Comparison of ENCODE assay signal across 8 cellular contexts in the genomic region with DNA sequence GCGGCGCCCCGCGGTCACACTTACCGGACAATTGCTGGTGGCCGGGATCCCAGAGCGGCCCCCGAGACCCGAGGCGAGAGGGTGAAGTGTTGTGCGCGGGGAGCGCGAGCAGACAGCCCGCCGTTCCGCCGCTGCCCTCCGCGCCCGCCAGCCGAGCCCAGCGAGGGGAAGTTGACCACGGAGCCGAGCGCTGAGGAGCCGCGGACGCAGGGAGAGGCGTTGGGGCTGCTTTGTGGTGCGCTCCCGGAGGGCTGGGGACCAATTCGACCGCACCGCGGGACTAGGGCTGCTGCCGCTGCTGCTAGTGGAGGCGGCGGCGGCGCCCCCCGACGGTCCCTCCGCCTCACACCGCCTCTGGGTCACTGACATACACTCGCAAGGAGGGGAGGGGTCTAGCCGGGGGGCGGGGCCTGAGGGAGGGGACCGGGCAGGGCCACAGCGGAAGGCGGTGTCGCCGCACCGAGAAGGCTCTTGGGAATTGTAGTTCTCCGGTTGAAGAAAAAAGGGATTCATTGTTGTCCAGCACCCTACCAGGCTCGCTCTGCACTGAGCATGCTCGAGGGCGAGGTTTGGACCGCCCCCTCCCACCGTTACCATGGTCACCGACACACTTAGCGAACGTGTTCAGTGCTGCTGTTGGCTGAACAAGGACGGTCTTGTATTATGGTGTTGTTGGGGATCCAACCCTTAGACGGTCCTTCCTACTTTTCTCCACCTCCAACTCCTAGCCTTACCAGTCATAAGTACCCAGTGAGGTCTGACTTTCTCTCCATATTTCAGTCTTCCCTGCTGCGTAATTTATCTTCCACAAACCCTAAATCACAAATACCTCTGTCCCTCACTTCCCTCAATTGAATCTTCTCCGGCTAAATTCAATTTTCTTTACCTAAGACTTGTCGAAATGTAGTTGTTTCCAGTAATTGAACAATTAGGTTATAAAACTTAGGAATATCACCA. TPM values are rescaled to one million over a fixed set of nuclear protein-coding genes. Genes with fewer than 3 reads are reported as not detected.
DNase-seq lines count a peak whose midpoint lies in the region; ATAC-seq and TF ChIP-seq lines count a peak whose summit lies in the region.

A gene with protein sequence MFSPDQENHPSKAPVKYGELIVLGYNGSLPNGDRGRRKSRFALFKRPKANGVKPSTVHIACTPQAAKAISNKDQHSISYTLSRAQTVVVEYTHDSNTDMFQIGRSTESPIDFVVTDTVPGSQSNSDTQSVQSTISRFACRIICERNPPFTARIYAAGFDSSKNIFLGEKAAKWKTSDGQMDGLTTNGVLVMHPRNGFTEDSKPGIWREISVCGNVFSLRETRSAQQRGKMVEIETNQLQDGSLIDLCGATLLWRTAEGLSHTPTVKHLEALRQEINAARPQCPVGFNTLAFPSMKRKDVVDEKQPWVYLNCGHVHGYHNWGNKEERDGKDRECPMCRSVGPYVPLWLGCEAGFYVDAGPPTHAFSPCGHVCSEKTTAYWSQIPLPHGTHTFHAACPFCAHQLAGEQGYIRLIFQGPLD (minus strand): TSS at position 364 of the 957 bp plus-strand sequence. CDS start 36,110 bp downstream, outside the sequence.

- H3K14ac ChIP-seq in mesenchymal stem cell (ENCODE audit: low read length in 2 of 2), result peak within 1 kb of the TSS; percentile 36 to 99

- H2BK5ac ChIP-seq in mesenchymal stem cell (ENCODE audit: low read depth, low read length, poor library complexity, severe bottlenecking), result no peak within 1 kb of the TSS

- peak; percentile 99 for DNase-seq in Caco-2
- DNase-seq in HT1080 (ENCODE audit: low read depth), result peak; percentile 99
- DNase-seq in NOMO-1 (lab: John Stamatoyannopoulos, UW; ENCODE audit: unreplicated experiment in 2 of 2), result peak; percentile 86 to 89
- peak; percentile 90 to 91 (median 90) for DNase-seq in effector memory CD4-positive, alpha-beta T cell
- DNase-seq in mesenchymal stem cell, result peak; percentile 98
- DNase-seq in stimulated activated CD8-positive, alpha-beta memory T cell treated with anti-CD3 and anti-CD28 coated beads, Interleukin-12 subunit alpha, Interleukin-12 subunit beta, amount 100 ng/mL, for 4 hours (ENCODE audit: low read depth), result peak; percentile 80

- CTCF ChIA-PET in Caco-2 (lab: Charles Lee), result no interaction called here
- CTCF ChIA-PET in activated CD8-positive, alpha-beta memory T cell treated with anti-CD3 and anti-CD28 coated beads for 36 hours (lab: Charles Lee), result interaction anchor here (1.0 kb wide), 1 partner anchor 70 kb away, joined by 4 read pairs; no protein-coding TSS in a partner anchor

- H3K27me3 ChIP-seq in Caco-2 (replicated peaks; ENCODE audit: control insufficient read depth, insufficient read depth, low read length) (no peaks in the 10 kb centered on the region), mesenchymal stem cell (ENCODE audit: control insufficient read depth in 1 of 2, insufficient read depth in 1 of 2, low read length in 2 of 2) (no peaks in the 10 kb centered on the region)
- H3K27me3 ChIP-seq in effector memory CD4-positive, alpha-beta T cell (replicated peaks; ENCODE audit: control insufficient read depth, insufficient read depth, low read length, poor library complexity, severe bottlenecking), result no peaks in the 10 kb centered on the region

- H3K4ac ChIP-seq in mesenchymal stem cell (ENCODE audit: low read depth in 1 of 2, low read length in 2 of 2), result peak within 1 kb of the TSS; percentile 64 to 90

- ATAC-seq in GM21360 (IDR thresholded peaks at IDR 0.05; ENCODE audit: unreplicated experiment), result peak; percentile 79

- peak within 1 kb of the TSS; percentile 92 for H3K9ac ChIP-seq in mesenchymal stem cell (ENCODE audit: low read length)

- H3K4me1 ChIP-seq in Caco-2 (peaks cover 25% of the 10 kb centered on the region), mesenchymal stem cell (ENCODE audit: control insufficient read depth, insufficient read depth, low read depth, low read length) (no peaks in the 10 kb centered on the region)
- peaks cover 16% of the 10 kb centered on the region for H3K4me1 ChIP-seq in effector memory CD4-positive, alpha-beta T cell (ENCODE audit: control insufficient read depth, insufficient read depth, low read length, poor library complexity, severe bottlenecking)

- H3K9me3 Mint-ChIP-seq in Caco-2 (ENCODE audit: unreplicated experiment), result no peaks in the 10 kb centered on the region

- H4K8ac ChIP-seq in mesenchymal stem cell (ENCODE audit: low read length), result peak within 1 kb of the TSS; percentile 92

- H3K4me3 ChIP-seq in Caco-2 (ENCODE audit: low read depth, low read length) (peak within 1 kb of the TSS; percentile 100), mesenchymal stem cell (ENCODE audit: insufficient read depth in 1 of 2, low read depth in 1 of 2, low read length in 2 of 2) (peak within 1 kb of the TSS; percentile 83 to 100)
- H3K4me3 ChIP-seq in effector memory CD4-positive, alpha-beta T cell (ENCODE audit: insufficient read depth, low read depth, low read length, poor library complexity, severe bottlenecking), result peak within 1 kb of the TSS; percentile 94

- H3K4me3 Mint-ChIP-seq in Caco-2 (ENCODE audit: unreplicated experiment), result peak within 1 kb of the TSS; percentile 88

- H2AFZ ChIP-seq in mesenchymal stem cell (ENCODE audit: low read depth, low read length), result peak within 1 kb of the TSS; percentile 85

- WGBS in mesenchymal stem cell, result 8% methylated on average over 43 of the region's 68 CpGs

- H2AK5ac ChIP-seq in mesenchymal stem cell (ENCODE audit: low read length, severe bottlenecking), result peak within 1 kb of the TSS; percentile 31

- H2BK120ac ChIP-seq in mesenchymal stem cell (ENCODE audit: low read depth, low read length), result peak within 1 kb of the TSS; percentile 95

- peak within 1 kb of the TSS; percentile 84 for H3K4me2 ChIP-seq in mesenchymal stem cell (ENCODE audit: low read length, poor library complexity, severe bottlenecking)

- no peaks in the 10 kb centered on the region for H3K9me3 ChIP-seq in Caco-2
- no peaks in the 10 kb centered on the region for H3K9me3 ChIP-seq in effector memory CD4-positive, alpha-beta T cell (ENCODE audit: control insufficient read depth, low read length)
- no peaks in the 10 kb centered on the region for H3K9me3 ChIP-seq in mesenchymal stem cell (ENCODE audit: control insufficient read depth, low read length)

- H3K27ac Mint-ChIP-seq in Caco-2 (ENCODE audit: unreplicated experiment), result peak within 1 kb of the TSS; percentile 88

- peak within 1 kb of the TSS; percentile 100 for H2BK15ac ChIP-seq in mesenchymal stem cell (ENCODE audit: low read depth, poor library complexity, severe bottlenecking)

- peak within 1 kb of the TSS; percentile 94 for H3K27ac ChIP-seq in effector memory CD4-positive, alpha-beta T cell (ENCODE audit: insufficient read depth, low read length, poor library complexity, severe bottlenecking)
- peak within 1 kb of the TSS; percentile 27 for H3K27ac ChIP-seq in mesenchymal stem cell (ENCODE audit: low read length, poor library complexity, severe bottlenecking)

- intact Hi-C loops in Caco-2 (cut with micrococcal nuclease; ENCODE audit: unreplicated experiment), result loop anchor here (1.0 to 5.0 kb wide), 5 partner anchors 14 to 168 kb away; no protein-coding TSS in a partner anchor

- peak within 1 kb of the TSS in 1 of 2 experiments; percentile 81 for H2BK12ac ChIP-seq in mesenchymal stem cell (ENCODE audit: low read length in 2 of 2)

- no TSS peak for BruUV-seq in Caco-2 (replicated peaks; lab: Mats Ljungman, UMichigan)

- H3K4me1 Mint-ChIP-seq in Caco-2 (ENCODE audit: low read depth, unreplicated experiment), result peaks cover 14% of the 10 kb centered on the region

- TF ChIP-seq CTCF in Caco-2 (IDR thresholded peaks at IDR 0.05; ENCODE audit: insufficient read depth in 1 of 2, low read depth in 1 of 2, low read length in 1 of 2, severe bottlenecking in 1 of 2, unreplicated experiment in 1 of 2), result peak in 1 of 2 experiments; percentile 43

- H3K36me3 ChIP-seq in Caco-2 (ENCODE audit: control insufficient read depth, insufficient read depth, low read length) (no peaks in the 10 kb centered on the region), mesenchymal stem cell (ENCODE audit: control insufficient read depth in 1 of 2, insufficient read depth in 2 of 2, low read depth in 1 of 2, low read length in 2 of 2) (no peaks in the 10 kb centered on the region)
- H3K36me3 ChIP-seq in effector memory CD4-positive, alpha-beta T cell (ENCODE audit: control insufficient read depth, insufficient read depth, low read length), result no peaks in the 10 kb centered on the region

- H3K27me3 Mint-ChIP-seq in Caco-2 (ENCODE audit: insufficient read depth, unreplicated experiment), result no peaks in the 10 kb centered on the region

- H3K18ac ChIP-seq in mesenchymal stem cell (ENCODE audit: low read depth in 1 of 2, low read length in 2 of 2), result peak within 1 kb of the TSS; percentile 92 to 96

- no peaks in the 10 kb centered on the region for H3K79me1 ChIP-seq in mesenchymal stem cell (replicated peaks; ENCODE audit: low read length, poor library complexity, severe bottlenecking)

- H3K36me3 Mint-ChIP-seq in Caco-2 (ENCODE audit: insufficient read depth, unreplicated experiment), result peaks cover 31% of the 10 kb centered on the region

- H4K91ac ChIP-seq in mesenchymal stem cell (ENCODE audit: low read length), result peak within 1 kb of the TSS; percentile 93

- POLR2A ChIA-PET in Caco-2 (lab: Charles Lee), result interaction anchor here (0.6 kb wide), 2 partner anchors 46 to 117 kb away, joined by 3 to 4 read pairs; no protein-coding TSS in a partner anchor
- POLR2A ChIA-PET in activated CD8-positive, alpha-beta memory T cell treated with anti-CD3 and anti-CD28 coated beads for 36 hours (lab: Charles Lee), result interaction anchor here (1.0 kb wide), 1 partner anchor 9 kb away, joined by 4 read pairs; no protein-coding TSS in a partner anchor

- H3K23ac ChIP-seq in mesenchymal stem cell (ENCODE audit: low read length in 2 of 2), result peak within 1 kb of the TSS in 1 of 2 experiments; percentile 95

RNA-seq across cellular contexts. Expression of the gene that starts here (rescaled TPM):
- total RNA-seq in Caco-2 (2022), result 64.1 and 69.2 TPM in 2 replicates
- 3.6 and 4.5 TPM in 2 replicates for total RNA-seq in HT1080 (2014; rRNA removed; shearing (Covaris generic))
- polyA plus RNA-seq in HT1080 (2015; cell fraction: cytosol; rRNA removed), result 4.5 and 5.3 TPM in 2 replicates
- polyA plus RNA-seq in HT1080 (2015; cell fraction: nucleus; rRNA removed), result 5.3 and 5.6 TPM in 2 replicates
- total RNA-seq in activated CD8-positive, alpha-beta memory T cell treated with anti-CD3 and anti-CD28 coated beads for 36 hours, result 10 to 100 TPM; 32.5 to 34.0 TPM
- polyA plus RNA-seq in mesenchymal stem cell (2013, experiment 1 of 2), result 4.9 TPM
- polyA plus RNA-seq in mesenchymal stem cell (2013, experiment 2 of 2), result 5.8 TPM

Comparison
In these comparisons a context has a peak if more than half of its experiments do, and no peak if none do; other contexts are left out.
1. Peak in every context shown above with its lines: DNase-seq, ATAC-seq, H3K4me3 ChIP-seq and H3K27ac ChIP-seq.